In genomic region chr19:42402376-42403116, GRCh38 we compare ENCODE assay signal across 8 cellular contexts. TPM values are rescaled to one million over a fixed set of nuclear protein-coding genes. Genes with fewer than 3 reads are reported as not detected.
DNase-seq lines count a peak whose midpoint lies in the region; ATAC-seq and TF ChIP-seq lines count a peak whose summit lies in the region.

No MANE protein-coding gene starts in this region.

- no peak for DNase-seq in stimulated activated naive CD8-positive, alpha-beta T cell treated with anti-CD3 and anti-CD28 coated beads, Interleukin-15, Interleukin-2, amounts not matched to agents 100 U/mL and 50 U/mL, for 24 hours
- DNase-seq in ascending aorta (ENCODE audit: low spot score in 2 of 2) (no peak), memory B cell (ENCODE audit: low spot score in 2 of 2) (no peak), HEK293T (ENCODE audit: extremely low spot score) (no peak), colonic mucosa (no peak)

- H3K27me3 Mint-ChIP-seq in stimulated activated naive CD8-positive, alpha-beta T cell treated with anti-CD3 and anti-CD28 coated beads, Interleukin-15, Interleukin-2, amounts not matched to agents 100 ng/mL and 50 ng/mL, for 24 hours = no peaks in the 10 kb centered on the region
- H3K27me3 Mint-ChIP-seq in memory B cell = no peaks in the 10 kb centered on the region

- POLR2A ChIA-PET in HEK293T (lab: Yijun Ruan, JAX) = no interaction called here

- CTCF ChIA-PET in HEK293T (lab: Yijun Ruan, JAX) = no interaction called here

- H3K36me3 ChIP-seq in ascending aorta = no peaks in the 10 kb centered on the region
- H3K36me3 ChIP-seq in colonic mucosa = no peaks in the 10 kb centered on the region

- H3K4me1 ChIP-seq in ascending aorta = peaks cover 4 to 12% of the 10 kb centered on the region in 2 donors
- H3K4me1 ChIP-seq in colonic mucosa = no peaks in the 10 kb centered on the region

- no peaks in the 10 kb centered on the region for H3K9me3 ChIP-seq in ascending aorta
- no peaks in the 10 kb centered on the region for H3K9me3 ChIP-seq in colonic mucosa

- no peak for TF ChIP-seq CTCF in ascending aorta (IDR thresholded peaks at IDR 0.05)
- no peak for TF ChIP-seq CTCF in colonic mucosa (IDR thresholded peaks at IDR 0.05)

- H3K27me3 ChIP-seq in ascending aorta (no peaks in the 10 kb centered on the region), colonic mucosa (no peaks in the 10 kb centered on the region)

- H3K27ac ChIP-seq in ascending aorta (no peak overlapping the region), colonic mucosa (no peak overlapping the region)

- H3K4me3 ChIP-seq in ascending aorta (peak overlapping the region; percentile 65 to 75), colonic mucosa (no peak overlapping the region)

- H3K27ac Mint-ChIP-seq in stimulated activated naive CD8-positive, alpha-beta T cell treated with anti-CD3 and anti-CD28 coated beads, Interleukin-15, Interleukin-2, amounts not matched to agents 100 ng/mL and 50 ng/mL, for 24 hours = peak overlapping the region; percentile 26
- H3K27ac Mint-ChIP-seq in memory B cell = peak overlapping the region; percentile 79

- H3K9ac ChIP-seq in colonic mucosa (ENCODE audit: low read depth in 2 of 2, low read length in 2 of 2) = no peak overlapping the region

- ATAC-seq in stimulated activated naive CD8-positive, alpha-beta T cell treated with anti-CD3 and anti-CD28 coated beads, Interleukin-15, Interleukin-2, amounts not matched to agents 100 U/mL and 50 U/mL, for 24 hours = no peak
- no peak for ATAC-seq in memory B cell (ENCODE audit: low read depth)
- ATAC-seq in HG02973 (IDR thresholded peaks at IDR 0.05; ENCODE audit: unreplicated experiment) = no peak
- no peak for ATAC-seq in HG03439 (IDR thresholded peaks at IDR 0.05; ENCODE audit: unreplicated experiment)

- intact Hi-C loops in ascending aorta (cut with DNase I) = loop anchor here (10.0 kb wide), 1 partner anchor 548 kb away; no protein-coding TSS in a partner anchor
- intact Hi-C loops in colonic mucosa (cut with DNase I) = no loop called here

- peaks cover 7% of the 10 kb centered on the region for H3K36me3 Mint-ChIP-seq in stimulated activated naive CD8-positive, alpha-beta T cell treated with anti-CD3 and anti-CD28 coated beads, Interleukin-15, Interleukin-2, amounts not matched to agents 100 ng/mL and 50 ng/mL, for 24 hours (ENCODE audit: low read depth)
- H3K36me3 Mint-ChIP-seq in memory B cell = peaks cover 18% of the 10 kb centered on the region

- H3K4me3 Mint-ChIP-seq in stimulated activated naive CD8-positive, alpha-beta T cell treated with anti-CD3 and anti-CD28 coated beads, Interleukin-15, Interleukin-2, amounts not matched to agents 100 ng/mL and 50 ng/mL, for 24 hours = peak overlapping the region; percentile 76
- peak overlapping the region; percentile 86 for H3K4me3 Mint-ChIP-seq in memory B cell

- peaks cover 27% of the 10 kb centered on the region for H3K4me1 Mint-ChIP-seq in stimulated activated naive CD8-positive, alpha-beta T cell treated with anti-CD3 and anti-CD28 coated beads, Interleukin-15, Interleukin-2, amounts not matched to agents 100 ng/mL and 50 ng/mL, for 24 hours (ENCODE audit: low read depth)
- H3K4me1 Mint-ChIP-seq in memory B cell = peaks cover 22% of the 10 kb centered on the region

- H3K9me3 Mint-ChIP-seq in stimulated activated naive CD8-positive, alpha-beta T cell treated with anti-CD3 and anti-CD28 coated beads, Interleukin-15, Interleukin-2, amounts not matched to agents 100 ng/mL and 50 ng/mL, for 24 hours = no peaks in the 10 kb centered on the region
- H3K9me3 Mint-ChIP-seq in memory B cell = no peaks in the 10 kb centered on the region

TF ChIP-seq in HEK293T, 16 proteins besides CTCF, POLR2A, EP300 and RAD21:
- TF ChIP-seq L3MBTL2 (conservative IDR thresholded peaks at IDR 0.05) (no peak), ARNT (IDR thresholded peaks at IDR 0.05) (no peak), TARDBP (IDR thresholded peaks at IDR 0.05) (no peak), BHLHE40 (IDR thresholded peaks at IDR 0.05; ENCODE audit: borderline replicate concordance) (no peak), SUZ12 (IDR thresholded peaks at IDR 0.05) (no peak), SP1 (IDR thresholded peaks at IDR 0.05) (no peak), ELF4 (IDR thresholded peaks at IDR 0.05) (no peak), HDGF (IDR thresholded peaks at IDR 0.05; ENCODE audit: borderline replicate concordance) (no peak), FOXK2 (IDR thresholded peaks at IDR 0.05) (no peak), FOXM1 (IDR thresholded peaks at IDR 0.05; ENCODE audit: borderline replicate concordance) (no peak), CTBP1 (IDR thresholded peaks at IDR 0.05; ENCODE audit: borderline replicate concordance) (no peak)

RNA-seq across cellular contexts. Expression of gene CNFN, which starts 12.4 kb away (rescaled TPM):
- total RNA-seq in ascending aorta (not detected), colonic mucosa (1 to 10 TPM; 4.7 to 5.5 TPM)

RNA-seq across cellular contexts. Expression of gene LIPE, which starts 24.6 kb away (rescaled TPM):
- total RNA-seq in ascending aorta (102 TPM), colonic mucosa (10 to 100 TPM in 1 of 2 donors, 1 to 10 TPM in 1; 9.6 to 16.0 TPM)

RNA-seq across cellular contexts. Expression of gene CXCL17, which starts 40.2 kb away (rescaled TPM):
- total RNA-seq in ascending aorta = not detected
- not detected for total RNA-seq in colonic mucosa
